Comparison of ENCODE assay signal across 10 cellular contexts in the genomic region with DNA sequence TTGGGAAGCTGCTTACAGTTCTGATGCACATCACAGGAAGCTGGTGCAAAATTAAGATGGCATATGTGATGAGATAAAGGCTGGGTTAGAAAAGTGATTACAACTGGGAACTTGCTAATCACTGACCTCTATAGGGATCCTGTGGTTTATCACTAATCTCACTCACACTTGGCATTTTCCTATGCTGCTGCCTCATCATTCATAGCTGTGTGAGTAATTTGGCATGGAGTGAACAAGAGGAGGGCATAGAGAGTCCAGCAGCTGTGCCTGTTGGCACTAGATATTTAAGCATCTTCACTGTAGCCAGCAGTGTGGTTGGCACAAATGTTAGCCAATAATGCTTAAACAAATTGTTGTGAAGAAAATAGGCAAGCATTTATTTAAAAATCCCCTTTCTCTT.
DNase-seq lines count a peak whose midpoint lies in the region; ATAC-seq and TF ChIP-seq lines count a peak whose summit lies in the region.
"Had no signal": no experiment of that assay in that cellular context is flagged by ENCODE, and none has a peak within 500 bp of the region (broad histone marks: within the 10 kb centered on the region; RNA-seq: fewer than 3 reads in every experiment).

No MANE protein-coding gene starts in this region.

- no peaks in the 10 kb centered on the region for H3K9me3 Mint-ChIP-seq in CD4-positive, alpha-beta T cell

- CTCF ChIA-PET in GM10248 (lab: Yijun Ruan, JAX) = interaction anchor here (0.9 to 1.0 kb wide), 2 partner anchors 12 to 13 kb away, joined by 3 to 4 read pairs; no protein-coding TSS in a partner anchor
- CTCF ChIA-PET in CD4-positive, alpha-beta T cell (lab: Charles Lee) = interaction anchor here (1.2 kb wide), 1 partner anchor 12 kb away, joined by 3 read pairs; no protein-coding TSS in a partner anchor

- no peak overlapping the region for H3K27ac Mint-ChIP-seq in CD4-positive, alpha-beta T cell
- H3K27ac Mint-ChIP-seq: naive thymus-derived CD4-positive, alpha-beta T cell had no signal

- H3K27ac ChIP-seq in VCaP = peak overlapping the region; percentile 21
- peak overlapping the region; percentile 70 for H3K27ac ChIP-seq in right cardiac atrium (ENCODE audit: low read length)
- no peak overlapping the region for H3K27ac ChIP-seq in CD4-positive, alpha-beta T cell (ENCODE audit: low read depth, low read length)

- POLR2A ChIA-PET in GM10248 (lab: Yijun Ruan, JAX) = no interaction called here
- POLR2A ChIA-PET in CD4-positive, alpha-beta T cell (lab: Charles Lee) = no interaction called here

- H3K4me1 Mint-ChIP-seq in CD4-positive, alpha-beta T cell (ENCODE audit: low read depth) = peaks cover under 1% of the 10 kb centered on the region

- H3K4me3 ChIP-seq in AG10803 (ENCODE audit: low read length) (no peak overlapping the region), LNCaP clone FGC (ENCODE audit: low read depth, low read length) (no peak overlapping the region), right cardiac atrium (ENCODE audit: low read length) (no peak overlapping the region)

- H3K4me1 ChIP-seq in right cardiac atrium (ENCODE audit: control insufficient read depth, insufficient read depth, low read length) = peaks cover 4% of the 10 kb centered on the region

- TF ChIP-seq CTCF in AG10803 (conservative IDR thresholded peaks at IDR 0.05; ENCODE audit: low read length) (no peak), LNCaP clone FGC (IDR thresholded peaks at IDR 0.05; ENCODE audit: control insufficient read depth, extremely low read depth, insufficient read depth) (no peak), VCaP (conservative IDR thresholded peaks at IDR 0.05) (no peak), GM10248 (IDR thresholded peaks at IDR 0.05; ENCODE audit: control extremely low read depth, extremely low read depth, low read depth, missing control alignments) (no peak)
- TF ChIP-seq CTCF in CD4-positive, alpha-beta T cell (IDR thresholded peaks at IDR 0.05) = no peak

- no peaks in the 10 kb centered on the region for H3K9me3 ChIP-seq in right cardiac atrium (ENCODE audit: control insufficient read depth, low read length)
- H3K9me3 ChIP-seq in CD4-positive, alpha-beta T cell (ENCODE audit: control insufficient read depth, low read length) = no peaks in the 10 kb centered on the region

- ATAC-seq in right cardiac atrium (peak; percentile 84 to 89), HG03439 (IDR thresholded peaks at IDR 0.05; ENCODE audit: unreplicated experiment) (no peak), HG03521 (IDR thresholded peaks at IDR 0.05; ENCODE audit: unreplicated experiment) (no peak)
- ATAC-seq in CD4-positive, alpha-beta T cell (ENCODE audit: poor library complexity) = no peak
- ATAC-seq: naive thymus-derived CD4-positive, alpha-beta T cell had no signal

- no peaks in the 10 kb centered on the region for H3K27me3 Mint-ChIP-seq in CD4-positive, alpha-beta T cell
- H3K27me3 Mint-ChIP-seq: naive thymus-derived CD4-positive, alpha-beta T cell had no signal

- DNase-seq in AG10803 (ENCODE audit: low read depth) (peak; percentile 70), LNCaP clone FGC (ENCODE audit: low read depth) (peak; percentile 73), right cardiac atrium (no peak), GM10248 (ENCODE audit: extremely low spot score) (no peak)
- DNase-seq in CD4-positive, alpha-beta T cell = no peak
- DNase-seq: activated T-cell treated with anti-CD3 and anti-CD28 coated beads for 4 hours; naive thymus-derived CD4-positive, alpha-beta T cell had no signal

- no peaks in the 10 kb centered on the region for H3K27me3 ChIP-seq in right cardiac atrium (ENCODE audit: control insufficient read depth, insufficient read depth)
- no peaks in the 10 kb centered on the region for H3K27me3 ChIP-seq in CD4-positive, alpha-beta T cell (ENCODE audit: control insufficient read depth, insufficient read depth, low read length)

- intact Hi-C loops in right cardiac atrium (cut with DNase I) = loop anchor here in 1 of 4 donors (10.0 kb wide), 1 partner anchor 56 kb away; no protein-coding TSS in a partner anchor
- intact Hi-C loops in CD4-positive, alpha-beta T cell (cut with DNase I, micrococcal nuclease) = no loop called here

- H3K4me3 Mint-ChIP-seq in CD4-positive, alpha-beta T cell = no peak overlapping the region
- H3K4me3 Mint-ChIP-seq: naive thymus-derived CD4-positive, alpha-beta T cell had no signal

- peaks cover 28% of the 10 kb centered on the region for H3K36me3 Mint-ChIP-seq in CD4-positive, alpha-beta T cell (ENCODE audit: low read depth)

Comparison
In these comparisons a context has a peak if more than half of its experiments do, and no peak if none do; other contexts are left out.
1. DNase-seq: peak in AG10803 (single experiment) and LNCaP clone FGC (single experiment); none in right cardiac atrium (0 of 3), GM10248 (single experiment) and CD4-positive, alpha-beta T cell (0 of 10).
2. ATAC-seq: peak in right cardiac atrium (2 of 2); none in CD4-positive, alpha-beta T cell (single experiment), HG03439 (single experiment) and HG03521 (single experiment).